18 cellular contexts compared by ENCODE assay signal in genomic region chr1:54857066-54857660, GRCh38. TPM values are rescaled to one million over a fixed set of nuclear protein-coding genes. Genes with fewer than 3 reads are reported as not detected.
A peak's percentile ranks its signal among the peaks of the same experiment; 100 is the strongest.
DNase-seq lines count a peak whose midpoint lies in the region; TF ChIP-seq lines count a peak whose summit lies in the region.
"Had no signal": no experiment of that assay in that cellular context is flagged by ENCODE, and none has a peak within 500 bp of the region (broad histone marks: within the 10 kb centered on the region; RNA-seq: fewer than 3 reads in every experiment).

No MANE protein-coding gene starts in this region.

- H2BK12ac ChIP-seq in trophoblast cell (ENCODE audit: low read length): no peak overlapping the region

- H3K9me3 Mint-ChIP-seq in Calu3 (ENCODE audit: low read depth, unreplicated experiment): no peaks in the 10 kb centered on the region
- H3K9me3 Mint-ChIP-seq: activated CD8-positive, alpha-beta T cell treated with anti-CD3 and anti-CD28 coated beads for 36 hours; activated naive CD4-positive, alpha-beta T cell treated with anti-CD3 and anti-CD28 coated beads, Interleukin-2, amount 50 U/mL, for 72 hours; activated T-cell treated with anti-CD3 and anti-CD28 coated beads, Interleukin-2, amount 50 U/mL, for 4 hours; CD8-positive, alpha-beta T cell; stimulated activated naive CD8-positive, alpha-beta T cell treated with anti-CD3 and anti-CD28 coated beads, Interleukin-15, amount 100 ng/mL, for 72 hours had no signal

- H3K36me3 ChIP-seq in trophoblast cell (ENCODE audit: control insufficient read depth in 1 of 2, insufficient read depth in 2 of 2, low read length in 2 of 2): peaks cover 55 to 73% of the 10 kb centered on the region in 2 experiments
- H3K36me3 ChIP-seq: prostate gland had no signal

- H3K4ac ChIP-seq in trophoblast cell (ENCODE audit: low read depth, low read length): no peak overlapping the region

- no peak overlapping the region for H4K8ac ChIP-seq in trophoblast cell (ENCODE audit: low read depth, low read length)

- no peak overlapping the region for H3K23ac ChIP-seq in trophoblast cell (ENCODE audit: low read length)

- DNase-seq in Calu3: no peak
- DNase-seq in fibroblast of villous mesenchyme (ENCODE audit: low read depth): peak; percentile 67
- DNase-seq in trophoblast cell: peak; percentile 27 to 55
- DNase-seq in midbrain (lab: John Stamatoyannopoulos, UW): no peak
- DNase-seq in NCI-H1105 treated with DMSO at 0.1 percent for 48 hours (lab: John Stamatoyannopoulos, UW): no peak
- DNase-seq in NAMALWA (ENCODE audit: low spot score): no peak
- DNase-seq in cerebellum (ENCODE audit: low spot score): no peak
- DNase-seq: activated CD8-positive, alpha-beta T cell treated with anti-CD3 and anti-CD28 coated beads for 36 hours; activated T-cell treated with anti-CD3 and anti-CD28 coated beads, Interleukin-2, amount 50 U/mL, for 4 hours; CD8-positive, alpha-beta T cell; left ventricle myocardium superior; NCI-H1694 treated with DMSO at 0.1 percent for 48 hours; NCI-H2227 treated with DMSO at 0.1 percent for 48 hours; stimulated activated naive CD8-positive, alpha-beta T cell treated with anti-CD3 and anti-CD28 coated beads, Interleukin-15, amount 100 ng/mL, for 72 hours had no signal

- BruUV-seq in Calu3 (replicated peaks; lab: Mats Ljungman, UMichigan): no TSS peak

- H3K4me3 Mint-ChIP-seq in Calu3 (ENCODE audit: low read depth, unreplicated experiment): no peak overlapping the region
- H3K4me3 Mint-ChIP-seq: activated CD8-positive, alpha-beta T cell treated with anti-CD3 and anti-CD28 coated beads for 36 hours; activated T-cell treated with anti-CD3 and anti-CD28 coated beads, Interleukin-2, amount 50 U/mL, for 4 hours; CD8-positive, alpha-beta T cell; stimulated activated naive CD8-positive, alpha-beta T cell treated with anti-CD3 and anti-CD28 coated beads, Interleukin-15, amount 100 ng/mL, for 72 hours had no signal

- H3K18ac ChIP-seq in trophoblast cell (ENCODE audit: low read length): no peak overlapping the region

- peaks cover 24 to 30% of the 10 kb centered on the region in 2 experiments for H3K4me1 ChIP-seq in trophoblast cell (ENCODE audit: control insufficient read depth in 1 of 2, insufficient read depth in 2 of 2, low read length in 2 of 2)
- H3K4me1 ChIP-seq: foreskin keratinocyte, prostate gland had no signal

- H3K79me2 ChIP-seq in trophoblast cell (ENCODE audit: control insufficient read depth, insufficient read depth, low read length, poor library complexity): peaks cover 1% of the 10 kb centered on the region

- no peak overlapping the region for H3K9ac ChIP-seq in trophoblast cell (ENCODE audit: low read length)

- H4K91ac ChIP-seq in trophoblast cell (ENCODE audit: low read depth, low read length): no peak overlapping the region

- H3K27me3 ChIP-seq in trophoblast cell (ENCODE audit: insufficient read depth, low read length): no peaks in the 10 kb centered on the region
- H3K27me3 ChIP-seq: foreskin keratinocyte had no signal

- H3K27ac ChIP-seq in angular gyrus (ENCODE audit: low read depth, low read length) (peak overlapping the region; percentile 46), trophoblast cell (ENCODE audit: low read depth, low read length) (no peak overlapping the region)
- H3K27ac ChIP-seq: foreskin keratinocyte, prostate gland had no signal

- no peak overlapping the region for H3K4me3 ChIP-seq in fibroblast of villous mesenchyme (ENCODE audit: low read depth, low read length)
- H3K4me3 ChIP-seq in trophoblast cell (ENCODE audit: low read depth, low read length): no peak overlapping the region
- H3K4me3 ChIP-seq: prostate gland had no signal

- H3K27ac Mint-ChIP-seq in Calu3 (ENCODE audit: unreplicated experiment): peak overlapping the region; percentile 62
- H3K27ac Mint-ChIP-seq: activated CD8-positive, alpha-beta T cell treated with anti-CD3 and anti-CD28 coated beads for 36 hours; activated naive CD4-positive, alpha-beta T cell treated with anti-CD3 and anti-CD28 coated beads, Interleukin-2, amount 50 U/mL, for 72 hours; CD8-positive, alpha-beta T cell had no signal

- peaks cover 63% of the 10 kb centered on the region for H3K4me1 Mint-ChIP-seq in Calu3 (ENCODE audit: low read depth, unreplicated experiment)
- H3K4me1 Mint-ChIP-seq: stimulated activated naive CD8-positive, alpha-beta T cell treated with anti-CD3 and anti-CD28 coated beads, Interleukin-15, amount 100 ng/mL, for 72 hours had no signal

- peaks cover 81% of the 10 kb centered on the region for H3K36me3 Mint-ChIP-seq in Calu3 (ENCODE audit: insufficient read depth, unreplicated experiment)

- no peak overlapping the region for H3K14ac ChIP-seq in trophoblast cell (ENCODE audit: low read length)

- no CpG with 5 or more reads among the region's 3 CpGs for WGBS in trophoblast cell (ENCODE audit: extremely low coverage, insufficient coverage, insufficient read length)

- no peak for TF ChIP-seq CTCF in Calu3 (IDR thresholded peaks at IDR 0.05; ENCODE audit: unreplicated experiment)
- no peak for TF ChIP-seq CTCF in fibroblast of villous mesenchyme (IDR thresholded peaks at IDR 0.05; ENCODE audit: insufficient read depth, low read depth, low read length)

- no peaks in the 10 kb centered on the region for H3K9me3 ChIP-seq in trophoblast cell (ENCODE audit: insufficient read depth, low read depth, low read length)
- H3K9me3 ChIP-seq: prostate gland had no signal

- no peak overlapping the region for H2AFZ ChIP-seq in trophoblast cell (ENCODE audit: insufficient read depth, low read length, poor library complexity)

- no peak overlapping the region for H3K4me2 ChIP-seq in trophoblast cell (ENCODE audit: low read length)

- H2AK5ac ChIP-seq in trophoblast cell (ENCODE audit: low read length): no peak overlapping the region

- intact Hi-C loops in Calu3 (cut with micrococcal nuclease; ENCODE audit: unreplicated experiment): no loop called here

- H3K27me3 Mint-ChIP-seq in Calu3 (ENCODE audit: unreplicated experiment): no peaks in the 10 kb centered on the region
- H3K27me3 Mint-ChIP-seq: activated CD8-positive, alpha-beta T cell treated with anti-CD3 and anti-CD28 coated beads for 36 hours; stimulated activated naive CD8-positive, alpha-beta T cell treated with anti-CD3 and anti-CD28 coated beads, Interleukin-15, amount 100 ng/mL, for 72 hours had no signal

- no peak overlapping the region for H4K12ac ChIP-seq in trophoblast cell (ENCODE audit: low read depth, low read length)

- peaks cover 4% of the 10 kb centered on the region for H3K79me1 ChIP-seq in trophoblast cell (ENCODE audit: low read length)

- no peak overlapping the region for H2BK120ac ChIP-seq in trophoblast cell (ENCODE audit: insufficient read depth, low read length, poor library complexity)

- H2BK5ac ChIP-seq in trophoblast cell (ENCODE audit: low read depth, low read length, poor library complexity): no peak overlapping the region

- CTCF ChIA-PET in Calu3 (lab: Charles Lee): interaction anchor here (1.3 to 1.8 kb wide), 3 partner anchors 10 to 88 kb away, joined by 3 to 8 read pairs (median 3); partner anchors contain the start of gene DHCR24

RNA-seq across cellular contexts. Expression of gene DHCR24, which starts 29.8 kb away (rescaled TPM):
- total RNA-seq in Calu3 (2022) (448 and 469 TPM in 2 replicates), fibroblast of villous mesenchyme (186 and 297 TPM in 2 replicates), cerebellum (37.9 TPM)
- polyA plus RNA-seq in trophoblast cell (2013): 120 and 123 TPM in 2 replicates

RNA-seq across cellular contexts. Expression of gene TTC22, which starts 56.0 kb away (rescaled TPM):
- total RNA-seq in Calu3 (2022): 17.2 and 17.4 TPM in 2 replicates
- total RNA-seq in fibroblast of villous mesenchyme: not detected in 2 replicates
- 0.12 and 0.35 TPM in 2 replicates for polyA plus RNA-seq in trophoblast cell (2013)
- 0.18 TPM for total RNA-seq in cerebellum

Comparison
In these comparisons a context has a peak if more than half of its experiments do, and no peak if none do; other contexts are left out.
1. DNase-seq: peak in fibroblast of villous mesenchyme (single experiment) and trophoblast cell (2 of 2); none in Calu3 (single experiment), midbrain (single experiment), NCI-H1105 treated with DMSO at 0.1 percent for 48 hours (single experiment), NAMALWA (single experiment) and cerebellum (single experiment).
2. RNA of gene TTC22, which starts 56.0 kb away (total RNA-seq): 17.2 to 17.4 TPM in Calu3; 0.18 TPM in cerebellum (single experiment) and not detected in fibroblast of villous mesenchyme; every median in the first group is over 10 times any median in the second.